8 cellular contexts compared by ENCODE assay signal in the genomic region with DNA sequence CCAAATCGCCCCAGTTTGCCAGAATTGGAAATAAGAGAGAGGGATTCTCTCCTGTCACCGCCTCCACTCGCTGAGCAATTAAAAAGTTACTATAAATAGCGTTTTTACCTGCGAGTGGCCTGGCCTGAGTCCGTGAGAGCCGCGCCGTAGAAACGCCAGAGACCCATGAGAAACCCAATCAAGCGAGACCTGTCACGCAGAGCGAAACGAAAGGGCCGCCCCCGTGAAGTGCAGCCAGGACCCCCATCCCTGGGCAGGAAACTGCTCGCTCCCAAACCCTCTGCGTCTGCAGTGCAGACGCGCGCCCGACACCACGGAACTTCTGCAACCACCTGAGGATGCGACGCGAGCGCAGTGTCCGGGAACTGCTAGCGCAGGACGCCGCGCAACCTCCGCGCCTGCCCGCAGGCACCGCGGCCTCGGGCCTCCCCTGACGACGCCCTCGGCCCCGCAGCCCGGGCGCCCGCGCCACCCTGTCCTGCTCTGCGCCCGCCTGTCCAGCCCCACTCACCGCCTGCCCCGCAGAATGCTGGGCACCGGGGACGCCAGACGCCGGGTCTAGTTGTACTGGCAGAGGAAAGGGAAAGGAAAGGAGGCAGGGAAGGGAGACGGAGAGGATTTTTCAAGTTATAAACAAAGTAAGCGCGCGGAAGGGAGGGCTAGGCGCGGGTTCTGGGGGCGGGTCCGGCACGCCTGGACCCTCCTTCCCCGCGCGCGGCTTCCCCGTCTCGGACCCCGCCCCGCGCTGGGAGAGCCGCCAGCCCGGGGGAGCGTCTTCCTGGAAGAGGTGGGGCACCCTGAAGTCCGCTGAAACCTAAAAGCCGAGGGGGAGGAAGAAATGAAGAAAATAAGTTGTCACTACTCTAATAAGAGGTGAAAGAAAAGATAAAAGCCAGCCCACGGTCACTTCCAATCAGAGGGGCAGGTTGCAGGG. TPM values are rescaled to one million over a fixed set of nuclear protein-coding genes. Genes with fewer than 3 reads are reported as not detected.
DNase-seq lines count a peak whose midpoint lies in the region; ATAC-seq and FAIRE-seq lines count a peak whose summit lies in the region.

TSS of gene PLSCR4 (minus strand) at position 657 of the 934 bp plus-strand sequence. CDS start 29,034 bp downstream, outside the sequence.

- H3K9me3 Mint-ChIP-seq in activated naive CD4-positive, alpha-beta T cell treated with anti-CD3 and anti-CD28 coated beads, Interleukin-2, amount 50 U/mL, for 24 hours, result peaks cover 8% of the 10 kb centered on the region
- peaks cover 3% of the 10 kb centered on the region for H3K9me3 Mint-ChIP-seq in natural killer cell treated with Interleukin-12 subunit alpha and Interleukin-12 subunit beta and Interleukin-15 and Interleukin-18, amount 100 ng/mL, for 72 hours

- no peak within 1 kb of the TSS for H3K27ac Mint-ChIP-seq in activated naive CD4-positive, alpha-beta T cell treated with anti-CD3 and anti-CD28 coated beads, Interleukin-2, amount 50 U/mL, for 24 hours
- H3K27ac Mint-ChIP-seq in natural killer cell treated with Interleukin-12 subunit alpha and Interleukin-12 subunit beta and Interleukin-15 and Interleukin-18, amount 100 ng/mL, for 72 hours, result no peak within 1 kb of the TSS

- DNase-seq in DMS 273 (lab: John Stamatoyannopoulos, UW; ENCODE audit: unreplicated experiment) (peak; percentile 91), LoVo (ENCODE audit: low spot score) (peak; percentile 65), frontal cortex (ENCODE audit: low spot score in 2 of 2) (peak; percentile 27 to 58), RKO (ENCODE audit: low spot score) (no peak)
- no peak for DNase-seq in natural killer cell treated with Interleukin-12 subunit alpha and Interleukin-12 subunit beta and Interleukin-15 and Interleukin-18, amount 100 ng/mL, for 72 hours (ENCODE audit: low spot score)
- DNase-seq in activated effector memory CD4-positive, alpha-beta T cell treated with anti-CD3 and anti-CD28 coated beads, Interleukin-2, amount 50 U/mL, for 16 hours, result no peak

- peaks cover 37% of the 10 kb centered on the region for H3K27me3 Mint-ChIP-seq in activated naive CD4-positive, alpha-beta T cell treated with anti-CD3 and anti-CD28 coated beads, Interleukin-2, amount 50 U/mL, for 24 hours
- H3K27me3 Mint-ChIP-seq in natural killer cell treated with Interleukin-12 subunit alpha and Interleukin-12 subunit beta and Interleukin-15 and Interleukin-18, amount 100 ng/mL, for 72 hours, result peaks cover 8 to 20% of the 10 kb centered on the region in 2 donors

- no peaks in the 10 kb centered on the region for H3K36me3 Mint-ChIP-seq in activated naive CD4-positive, alpha-beta T cell treated with anti-CD3 and anti-CD28 coated beads, Interleukin-2, amount 50 U/mL, for 24 hours
- H3K36me3 Mint-ChIP-seq in natural killer cell treated with Interleukin-12 subunit alpha and Interleukin-12 subunit beta and Interleukin-15 and Interleukin-18, amount 100 ng/mL, for 72 hours, result no peaks in the 10 kb centered on the region

- ATAC-seq in GM21367 (IDR thresholded peaks at IDR 0.05; ENCODE audit: unreplicated experiment), result peak; percentile 45
- peak; percentile 65 to 77 for ATAC-seq in natural killer cell treated with Interleukin-12 subunit alpha and Interleukin-12 subunit beta and Interleukin-15 and Interleukin-18, amount 100 ng/mL, for 72 hours

- no peak for FAIRE-seq in frontal cortex (lab: Jason Lieb, UNC)

- peaks cover 5% of the 10 kb centered on the region for H3K4me1 Mint-ChIP-seq in activated naive CD4-positive, alpha-beta T cell treated with anti-CD3 and anti-CD28 coated beads, Interleukin-2, amount 50 U/mL, for 24 hours
- H3K4me1 Mint-ChIP-seq in natural killer cell treated with Interleukin-12 subunit alpha and Interleukin-12 subunit beta and Interleukin-15 and Interleukin-18, amount 100 ng/mL, for 72 hours (ENCODE audit: low read depth in 2 of 2), result peaks cover 3 to 5% of the 10 kb centered on the region in 2 donors

- peak within 1 kb of the TSS; percentile 74 for H3K4me3 Mint-ChIP-seq in activated naive CD4-positive, alpha-beta T cell treated with anti-CD3 and anti-CD28 coated beads, Interleukin-2, amount 50 U/mL, for 24 hours
- peak within 1 kb of the TSS; percentile 61 for H3K4me3 Mint-ChIP-seq in natural killer cell treated with Interleukin-12 subunit alpha and Interleukin-12 subunit beta and Interleukin-15 and Interleukin-18, amount 100 ng/mL, for 72 hours

RNA-seq across cellular contexts. Expression of gene PLSCR4, which starts in this region (rescaled TPM):
- 5.7 TPM for total RNA-seq in frontal cortex
- total RNA-seq in natural killer cell treated with Interleukin-12 subunit alpha and Interleukin-12 subunit beta and Interleukin-15 and Interleukin-18, amount 100 ng/mL, for 72 hours, result not detected

Comparison
In these comparisons a context has a peak if more than half of its experiments do, and no peak if none do; other contexts are left out.
1. Peak in ATAC-seq in natural killer cell treated with Interleukin-12 subunit alpha and Interleukin-12 subunit beta and Interleukin-15 and Interleukin-18, amount 100 ng/mL, for 72 hours; RNA of the gene not detected or under 1 TPM.
2. DNase-seq: peak in DMS 273 (single experiment), LoVo (single experiment) and frontal cortex (2 of 2); none in natural killer cell treated with Interleukin-12 subunit alpha and Interleukin-12 subunit beta and Interleukin-15 and Interleukin-18, amount 100 ng/mL, for 72 hours (single experiment), RKO (single experiment) and activated effector memory CD4-positive, alpha-beta T cell treated with anti-CD3 and anti-CD28 coated beads, Interleukin-2, amount 50 U/mL, for 16 hours (single experiment).